Comparison of ENCODE assay signal across 1 cellular context in the genomic region with DNA sequence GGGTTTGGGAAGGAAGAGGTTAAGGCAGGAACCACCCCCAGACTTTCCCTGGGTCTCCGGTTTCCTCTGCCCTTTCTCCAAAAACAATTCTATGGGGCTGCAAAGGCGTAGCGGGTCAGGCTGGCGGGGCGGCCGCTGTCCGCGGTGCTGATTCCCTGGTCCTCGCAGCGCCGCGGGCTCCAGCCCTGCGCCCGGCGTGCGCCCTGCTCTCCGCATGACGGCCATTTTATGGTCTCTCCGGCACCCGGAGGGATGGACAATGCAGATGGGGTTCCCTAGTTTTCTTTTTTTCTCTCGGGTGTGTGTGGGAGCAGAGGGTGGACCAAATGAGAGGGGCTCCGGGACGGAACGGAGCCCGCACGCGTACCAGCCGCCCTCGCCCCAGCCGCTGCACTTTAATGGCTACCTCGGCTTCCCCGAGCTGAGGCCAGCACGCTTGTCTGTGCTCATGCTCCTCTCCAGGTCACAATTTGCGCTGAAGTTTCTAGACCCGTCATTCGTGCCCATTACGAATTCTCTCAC.
A peak's percentile ranks its signal among the peaks of the same experiment; 100 is the strongest.
TF ChIP-seq lines count a peak whose summit lies in the region.

No MANE protein-coding gene starts in this region.

TF ChIP-seq in HepG2, 621 proteins besides CTCF, POLR2A, EP300 and RAD21 (continued from another document and continues in another):
- TF ChIP-seq, protein P1, sequence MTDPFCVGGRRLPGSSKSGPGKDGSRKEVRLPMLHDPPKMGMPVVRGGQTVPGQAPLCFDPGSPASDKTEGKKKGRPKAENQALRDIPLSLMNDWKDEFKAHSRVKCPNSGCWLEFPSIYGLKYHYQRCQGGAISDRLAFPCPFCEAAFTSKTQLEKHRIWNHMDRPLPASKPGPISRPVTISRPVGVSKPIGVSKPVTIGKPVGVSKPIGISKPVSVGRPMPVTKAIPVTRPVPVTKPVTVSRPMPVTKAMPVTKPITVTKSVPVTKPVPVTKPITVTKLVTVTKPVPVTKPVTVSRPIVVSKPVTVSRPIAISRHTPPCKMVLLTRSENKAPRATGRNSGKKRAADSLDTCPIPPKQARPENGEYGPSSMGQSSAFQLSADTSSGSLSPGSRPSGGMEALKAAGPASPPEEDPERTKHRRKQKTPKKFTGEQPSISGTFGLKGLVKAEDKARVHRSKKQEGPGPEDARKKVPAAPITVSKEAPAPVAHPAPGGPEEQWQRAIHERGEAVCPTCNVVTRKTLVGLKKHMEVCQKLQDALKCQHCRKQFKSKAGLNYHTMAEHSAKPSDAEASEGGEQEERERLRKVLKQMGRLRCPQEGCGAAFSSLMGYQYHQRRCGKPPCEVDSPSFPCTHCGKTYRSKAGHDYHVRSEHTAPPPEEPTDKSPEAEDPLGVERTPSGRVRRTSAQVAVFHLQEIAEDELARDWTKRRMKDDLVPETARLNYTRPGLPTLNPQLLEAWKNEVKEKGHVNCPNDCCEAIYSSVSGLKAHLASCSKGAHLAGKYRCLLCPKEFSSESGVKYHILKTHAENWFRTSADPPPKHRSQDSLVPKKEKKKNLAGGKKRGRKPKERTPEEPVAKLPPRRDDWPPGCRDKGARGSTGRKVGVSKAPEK (CRISPR knock-in tag; IDR thresholded peaks at IDR 0.05; ENCODE audit: borderline replicate concordance): no peak
- TF ChIP-seq, protein P2, sequence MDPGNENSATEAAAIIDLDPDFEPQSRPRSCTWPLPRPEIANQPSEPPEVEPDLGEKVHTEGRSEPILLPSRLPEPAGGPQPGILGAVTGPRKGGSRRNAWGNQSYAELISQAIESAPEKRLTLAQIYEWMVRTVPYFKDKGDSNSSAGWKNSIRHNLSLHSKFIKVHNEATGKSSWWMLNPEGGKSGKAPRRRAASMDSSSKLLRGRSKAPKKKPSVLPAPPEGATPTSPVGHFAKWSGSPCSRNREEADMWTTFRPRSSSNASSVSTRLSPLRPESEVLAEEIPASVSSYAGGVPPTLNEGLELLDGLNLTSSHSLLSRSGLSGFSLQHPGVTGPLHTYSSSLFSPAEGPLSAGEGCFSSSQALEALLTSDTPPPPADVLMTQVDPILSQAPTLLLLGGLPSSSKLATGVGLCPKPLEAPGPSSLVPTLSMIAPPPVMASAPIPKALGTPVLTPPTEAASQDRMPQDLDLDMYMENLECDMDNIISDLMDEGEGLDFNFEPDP (CRISPR knock-in tag; conservative IDR thresholded peaks at IDR 0.05): no peak
- TF ChIP-seq ZNF563 (CRISPR knock-in tag; IDR thresholded peaks at IDR 0.05): peak; percentile 62; the same call in 1 of the 2 replicates
- TF ChIP-seq ZNF329 (CRISPR knock-in tag; IDR thresholded peaks at IDR 0.05; ENCODE audit: low read depth): no peak
- no peak for TF ChIP-seq GATAD1 (CRISPR knock-in tag; IDR thresholded peaks at IDR 0.05)
- TF ChIP-seq HOXA9 (CRISPR knock-in tag; IDR thresholded peaks at IDR 0.05; ENCODE audit: borderline replicate concordance): peak; percentile 73; the same call in 1 of the 2 replicates
- TF ChIP-seq ATM (IDR thresholded peaks at IDR 0.05; ENCODE audit: borderline replicate concordance): no peak
- no peak for TF ChIP-seq ZNF737 (CRISPR knock-in tag; IDR thresholded peaks at IDR 0.05; ENCODE audit: borderline replicate concordance)
- TF ChIP-seq, protein P3, sequence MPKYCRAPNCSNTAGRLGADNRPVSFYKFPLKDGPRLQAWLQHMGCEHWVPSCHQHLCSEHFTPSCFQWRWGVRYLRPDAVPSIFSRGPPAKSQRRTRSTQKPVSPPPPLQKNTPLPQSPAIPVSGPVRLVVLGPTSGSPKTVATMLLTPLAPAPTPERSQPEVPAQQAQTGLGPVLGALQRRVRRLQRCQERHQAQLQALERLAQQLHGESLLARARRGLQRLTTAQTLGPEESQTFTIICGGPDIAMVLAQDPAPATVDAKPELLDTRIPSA (CRISPR knock-in tag; IDR thresholded peaks at IDR 0.05; ENCODE audit: borderline replicate concordance): no peak
- TF ChIP-seq, protein P4, sequence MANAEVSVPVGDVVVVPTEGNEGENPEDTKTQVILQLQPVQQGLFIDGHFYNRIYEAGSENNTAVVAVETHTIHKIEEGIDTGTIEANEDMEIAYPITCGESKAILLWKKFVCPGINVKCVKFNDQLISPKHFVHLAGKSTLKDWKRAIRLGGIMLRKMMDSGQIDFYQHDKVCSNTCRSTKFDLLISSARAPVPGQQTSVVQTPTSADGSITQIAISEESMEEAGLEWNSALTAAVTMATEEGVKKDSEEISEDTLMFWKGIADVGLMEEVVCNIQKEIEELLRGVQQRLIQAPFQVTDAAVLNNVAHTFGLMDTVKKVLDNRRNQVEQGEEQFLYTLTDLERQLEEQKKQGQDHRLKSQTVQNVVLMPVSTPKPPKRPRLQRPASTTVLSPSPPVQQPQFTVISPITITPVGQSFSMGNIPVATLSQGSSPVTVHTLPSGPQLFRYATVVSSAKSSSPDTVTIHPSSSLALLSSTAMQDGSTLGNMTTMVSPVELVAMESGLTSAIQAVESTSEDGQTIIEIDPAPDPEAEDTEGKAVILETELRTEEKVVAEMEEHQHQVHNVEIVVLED (CRISPR knock-in tag; IDR thresholded peaks at IDR 0.05; ENCODE audit: borderline replicate concordance): no peak
- 0 out of 2 replicates have a peak, but pooled peaks have one; percentile 49 for TF ChIP-seq SMAD3 (CRISPR knock-in tag; IDR thresholded peaks at IDR 0.05)
- no peak for TF ChIP-seq ZNF775 (CRISPR knock-in tag; IDR thresholded peaks at IDR 0.05; ENCODE audit: borderline replicate concordance)
- TF ChIP-seq SRSF9 (IDR thresholded peaks at IDR 0.05; ENCODE audit: borderline replicate concordance, insufficient read depth, low read depth, low read length, poor library complexity, severe bottlenecking): no peak
- TF ChIP-seq TSC22D2 (CRISPR knock-in tag; IDR thresholded peaks at IDR 0.05; ENCODE audit: borderline replicate concordance): peak; percentile 93
- no peak for TF ChIP-seq ZNF839 (CRISPR knock-in tag; IDR thresholded peaks at IDR 0.05; ENCODE audit: borderline replicate concordance)
- TF ChIP-seq, protein P5, sequence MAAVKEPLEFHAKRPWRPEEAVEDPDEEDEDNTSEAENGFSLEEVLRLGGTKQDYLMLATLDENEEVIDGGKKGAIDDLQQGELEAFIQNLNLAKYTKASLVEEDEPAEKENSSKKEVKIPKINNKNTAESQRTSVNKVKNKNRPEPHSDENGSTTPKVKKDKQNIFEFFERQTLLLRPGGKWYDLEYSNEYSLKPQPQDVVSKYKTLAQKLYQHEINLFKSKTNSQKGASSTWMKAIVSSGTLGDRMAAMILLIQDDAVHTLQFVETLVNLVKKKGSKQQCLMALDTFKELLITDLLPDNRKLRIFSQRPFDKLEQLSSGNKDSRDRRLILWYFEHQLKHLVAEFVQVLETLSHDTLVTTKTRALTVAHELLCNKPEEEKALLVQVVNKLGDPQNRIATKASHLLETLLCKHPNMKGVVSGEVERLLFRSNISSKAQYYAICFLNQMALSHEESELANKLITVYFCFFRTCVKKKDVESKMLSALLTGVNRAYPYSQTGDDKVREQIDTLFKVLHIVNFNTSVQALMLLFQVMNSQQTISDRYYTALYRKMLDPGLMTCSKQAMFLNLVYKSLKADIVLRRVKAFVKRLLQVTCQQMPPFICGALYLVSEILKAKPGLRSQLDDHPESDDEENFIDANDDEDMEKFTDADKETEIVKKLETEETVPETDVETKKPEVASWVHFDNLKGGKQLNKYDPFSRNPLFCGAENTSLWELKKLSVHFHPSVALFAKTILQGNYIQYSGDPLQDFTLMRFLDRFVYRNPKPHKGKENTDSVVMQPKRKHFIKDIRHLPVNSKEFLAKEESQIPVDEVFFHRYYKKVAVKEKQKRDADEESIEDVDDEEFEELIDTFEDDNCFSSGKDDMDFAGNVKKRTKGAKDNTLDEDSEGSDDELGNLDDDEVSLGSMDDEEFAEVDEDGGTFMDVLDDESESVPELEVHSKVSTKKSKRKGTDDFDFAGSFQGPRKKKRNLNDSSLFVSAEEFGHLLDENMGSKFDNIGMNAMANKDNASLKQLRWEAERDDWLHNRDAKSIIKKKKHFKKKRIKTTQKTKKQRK (IDR thresholded peaks at IDR 0.05; ENCODE audit: low read length): no peak
- no peak for TF ChIP-seq AGO1 (IDR thresholded peaks at IDR 0.05; ENCODE audit: low read depth, low read length, poor library complexity, severe bottlenecking)
- TF ChIP-seq PRMT3 (CRISPR knock-in tag; IDR thresholded peaks at IDR 0.05; ENCODE audit: borderline replicate concordance, low read depth): no peak
- TF ChIP-seq, protein P6, sequence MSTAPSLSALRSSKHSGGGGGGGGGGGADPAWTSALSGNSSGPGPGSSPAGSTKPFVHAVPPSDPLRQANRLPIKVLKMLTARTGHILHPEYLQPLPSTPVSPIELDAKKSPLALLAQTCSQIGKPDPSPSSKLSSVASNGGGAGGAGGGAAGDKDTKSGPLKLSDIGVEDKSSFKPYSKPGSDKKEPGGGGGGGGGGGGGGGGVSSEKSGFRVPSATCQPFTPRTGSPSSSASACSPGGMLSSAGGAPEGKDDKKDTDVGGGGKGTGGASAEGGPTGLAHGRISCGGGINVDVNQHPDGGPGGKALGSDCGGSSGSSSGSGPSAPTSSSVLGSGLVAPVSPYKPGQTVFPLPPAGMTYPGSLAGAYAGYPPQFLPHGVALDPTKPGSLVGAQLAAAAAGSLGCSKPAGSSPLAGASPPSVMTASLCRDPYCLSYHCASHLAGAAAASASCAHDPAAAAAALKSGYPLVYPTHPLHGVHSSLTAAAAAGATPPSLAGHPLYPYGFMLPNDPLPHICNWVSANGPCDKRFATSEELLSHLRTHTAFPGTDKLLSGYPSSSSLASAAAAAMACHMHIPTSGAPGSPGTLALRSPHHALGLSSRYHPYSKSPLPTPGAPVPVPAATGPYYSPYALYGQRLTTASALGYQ (CRISPR knock-in tag; IDR thresholded peaks at IDR 0.05): 0 out of 2 replicates have a peak, but pooled peaks have one; percentile 47
- peak; percentile 28; the same call in 1 of the 2 replicates for TF ChIP-seq RARA (CRISPR knock-in tag; IDR thresholded peaks at IDR 0.05)
- TF ChIP-seq, protein P7, sequence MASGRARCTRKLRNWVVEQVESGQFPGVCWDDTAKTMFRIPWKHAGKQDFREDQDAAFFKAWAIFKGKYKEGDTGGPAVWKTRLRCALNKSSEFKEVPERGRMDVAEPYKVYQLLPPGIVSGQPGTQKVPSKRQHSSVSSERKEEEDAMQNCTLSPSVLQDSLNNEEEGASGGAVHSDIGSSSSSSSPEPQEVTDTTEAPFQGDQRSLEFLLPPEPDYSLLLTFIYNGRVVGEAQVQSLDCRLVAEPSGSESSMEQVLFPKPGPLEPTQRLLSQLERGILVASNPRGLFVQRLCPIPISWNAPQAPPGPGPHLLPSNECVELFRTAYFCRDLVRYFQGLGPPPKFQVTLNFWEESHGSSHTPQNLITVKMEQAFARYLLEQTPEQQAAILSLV (CRISPR knock-in tag; IDR thresholded peaks at IDR 0.05; ENCODE audit: borderline replicate concordance): peak; percentile 46; the same call in 1 of the 2 replicates
- TF ChIP-seq, protein P8, sequence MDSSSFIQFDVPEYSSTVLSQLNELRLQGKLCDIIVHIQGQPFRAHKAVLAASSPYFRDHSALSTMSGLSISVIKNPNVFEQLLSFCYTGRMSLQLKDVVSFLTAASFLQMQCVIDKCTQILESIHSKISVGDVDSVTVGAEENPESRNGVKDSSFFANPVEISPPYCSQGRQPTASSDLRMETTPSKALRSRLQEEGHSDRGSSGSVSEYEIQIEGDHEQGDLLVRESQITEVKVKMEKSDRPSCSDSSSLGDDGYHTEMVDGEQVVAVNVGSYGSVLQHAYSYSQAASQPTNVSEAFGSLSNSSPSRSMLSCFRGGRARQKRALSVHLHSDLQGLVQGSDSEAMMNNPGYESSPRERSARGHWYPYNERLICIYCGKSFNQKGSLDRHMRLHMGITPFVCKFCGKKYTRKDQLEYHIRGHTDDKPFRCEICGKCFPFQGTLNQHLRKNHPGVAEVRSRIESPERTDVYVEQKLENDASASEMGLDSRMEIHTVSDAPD (CRISPR knock-in tag; IDR thresholded peaks at IDR 0.05): no peak
- peak; percentile 37; the same call in 1 of the 2 replicates for TF ChIP-seq ZBTB20 (CRISPR knock-in tag; IDR thresholded peaks at IDR 0.05; ENCODE audit: borderline replicate concordance, low read depth)
- TF ChIP-seq, protein P9, sequence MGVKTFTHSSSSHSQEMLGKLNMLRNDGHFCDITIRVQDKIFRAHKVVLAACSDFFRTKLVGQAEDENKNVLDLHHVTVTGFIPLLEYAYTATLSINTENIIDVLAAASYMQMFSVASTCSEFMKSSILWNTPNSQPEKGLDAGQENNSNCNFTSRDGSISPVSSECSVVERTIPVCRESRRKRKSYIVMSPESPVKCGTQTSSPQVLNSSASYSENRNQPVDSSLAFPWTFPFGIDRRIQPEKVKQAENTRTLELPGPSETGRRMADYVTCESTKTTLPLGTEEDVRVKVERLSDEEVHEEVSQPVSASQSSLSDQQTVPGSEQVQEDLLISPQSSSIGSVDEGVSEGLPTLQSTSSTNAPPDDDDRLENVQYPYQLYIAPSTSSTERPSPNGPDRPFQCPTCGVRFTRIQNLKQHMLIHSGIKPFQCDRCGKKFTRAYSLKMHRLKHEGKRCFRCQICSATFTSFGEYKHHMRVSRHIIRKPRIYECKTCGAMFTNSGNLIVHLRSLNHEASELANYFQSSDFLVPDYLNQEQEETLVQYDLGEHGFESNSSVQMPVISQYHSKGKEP (CRISPR knock-in tag; IDR thresholded peaks at IDR 0.05): peak; percentile 93; the same call in 1 of the 2 replicates
- no peak for TF ChIP-seq ELF4 (CRISPR knock-in tag; IDR thresholded peaks at IDR 0.05; ENCODE audit: borderline replicate concordance)
- TF ChIP-seq, protein P10, sequence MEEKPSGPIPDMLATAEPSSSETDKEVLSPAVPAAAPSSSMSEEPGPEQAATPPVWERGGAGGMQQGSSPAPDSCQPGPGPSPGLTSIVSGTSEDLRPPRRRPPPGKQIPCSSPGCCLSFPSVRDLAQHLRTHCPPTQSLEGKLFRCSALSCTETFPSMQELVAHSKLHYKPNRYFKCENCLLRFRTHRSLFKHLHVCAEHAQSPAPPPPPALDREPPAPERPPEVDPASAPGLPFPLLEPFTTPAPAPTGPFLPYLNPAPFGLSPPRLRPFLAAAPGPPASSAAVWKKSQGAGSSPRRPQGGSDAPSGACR (CRISPR knock-in tag; IDR thresholded peaks at IDR 0.05): no peak
- peak; percentile 41; the same call in 1 of the 2 replicates for TF ChIP-seq ZFP90 (CRISPR knock-in tag; IDR thresholded peaks at IDR 0.05; ENCODE audit: borderline replicate concordance)
- peak; percentile 87 for TF ChIP-seq ZSCAN9 (CRISPR knock-in tag; IDR thresholded peaks at IDR 0.05; ENCODE audit: borderline replicate concordance)
- TF ChIP-seq YY1 (IDR thresholded peaks at IDR 0.05; ENCODE audit: insufficient read depth, insufficient replicate concordance, low read depth, low read length): peak; percentile 64
- TF ChIP-seq PRPF4 (IDR thresholded peaks at IDR 0.05; ENCODE audit: low read depth, low read length, poor library complexity, severe bottlenecking): no peak
- no peak for TF ChIP-seq RFX3 (CRISPR knock-in tag; IDR thresholded peaks at IDR 0.05)
- TF ChIP-seq ZNF777 (CRISPR knock-in tag; IDR thresholded peaks at IDR 0.05): 0 out of 2 replicates have a peak, but pooled peaks have one; percentile 23
- no peak for TF ChIP-seq HMG20A (CRISPR knock-in tag; IDR thresholded peaks at IDR 0.05; ENCODE audit: borderline replicate concordance)
- peak; percentile 55 for TF ChIP-seq HOXA3 (CRISPR knock-in tag; IDR thresholded peaks at IDR 0.05)
- TF ChIP-seq ZBTB21 (CRISPR knock-in tag; IDR thresholded peaks at IDR 0.05): no peak; the same call in 1 of the 2 replicates
- no peak for TF ChIP-seq ZNF572 (CRISPR knock-in tag; IDR thresholded peaks at IDR 0.05)
- TF ChIP-seq NFATC3 (CRISPR knock-in tag; IDR thresholded peaks at IDR 0.05): no peak
- no peak for TF ChIP-seq HNRNPUL1 (IDR thresholded peaks at IDR 0.05; ENCODE audit: low read depth, low read length)
- TF ChIP-seq, protein P11, sequence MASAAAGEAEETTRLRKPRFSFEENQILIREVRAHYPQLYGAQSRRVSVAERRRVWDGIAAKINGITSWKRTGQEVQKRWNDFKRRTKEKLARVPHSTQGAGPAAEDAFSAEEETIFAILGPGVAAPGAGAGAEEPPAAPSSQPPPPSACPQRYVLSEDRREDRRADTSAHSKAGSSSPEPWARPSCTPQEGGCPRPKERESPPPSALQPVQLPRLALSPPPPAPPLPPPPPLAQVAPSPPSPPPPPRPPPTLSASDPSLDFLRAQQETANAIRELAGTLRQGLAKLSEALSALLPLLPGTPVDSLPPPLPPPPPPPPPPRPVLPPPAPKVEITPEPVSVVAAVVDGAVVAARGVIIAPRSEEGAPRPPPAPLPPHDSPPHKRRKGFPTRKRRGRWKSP (CRISPR knock-in tag; IDR thresholded peaks at IDR 0.05): peak; percentile 87; the same call in 1 of the 2 replicates
